Comparison of ENCODE assay signal across 17 cellular contexts in genomic region chrX:119501511-119502148, GRCh38. TPM values are rescaled to one million over a fixed set of nuclear protein-coding genes. Genes with fewer than 3 reads are reported as not detected.
DNase-seq lines count a peak whose midpoint lies in the region; ATAC-seq, FAIRE-seq and TF ChIP-seq lines count a peak whose summit lies in the region.
"Had no signal": no experiment of that assay in that cellular context is flagged by ENCODE, and none has a peak within 500 bp of the region (broad histone marks: within the 10 kb centered on the region; RNA-seq: fewer than 3 reads in every experiment).

No MANE protein-coding gene starts in this region.

- peaks cover 20% of the 10 kb centered on the region for H3K4me1 Mint-ChIP-seq in CD8-positive, alpha-beta T cell (ENCODE audit: low read depth)

- TF ChIP-seq CTCF in CD8-positive, alpha-beta T cell (IDR thresholded peaks at IDR 0.05): no peak
- TF ChIP-seq CTCF in RWPE1 (conservative IDR thresholded peaks at IDR 0.05; ENCODE audit: low read depth) (no peak), keratinocyte (optimal IDR thresholded peaks at IDR 0.05 in 1 of 3, IDR thresholded peaks at IDR 0.05 in 1 of 3, conservative IDR thresholded peaks at IDR 0.05 in 1 of 3; ENCODE audit: extremely low read depth in 1 of 3, insufficient read depth in 2 of 3, low read length in 3 of 3) (no peak)

- no peak overlapping the region for H3K4me3 Mint-ChIP-seq in CD8-positive, alpha-beta T cell
- H3K4me3 Mint-ChIP-seq: activated naive CD4-positive, alpha-beta T cell treated with anti-CD3 and anti-CD28 coated beads, Interleukin-2, amount 10 ng/mL, durations not matched to agents 7 days and 5 days had no signal

- WGBS in small intestine, 3 donors: 59 to 78% (median 76%) methylated on average over 5 to 7 of the region's 7 CpGs

- no peaks in the 10 kb centered on the region for H3K9me1 ChIP-seq in keratinocyte (ENCODE audit: control insufficient read depth, extremely low read depth, insufficient read depth, low read length)

- DNase-seq in CD8-positive, alpha-beta T cell: no peak
- DNase-seq in RWPE1 (ENCODE audit: low spot score) (no peak), keratinocyte (ENCODE audit: low read depth, low spot score) (no peak), small intestine (peak; percentile 48), EL (no peak), left cardiac atrium (no peak), superior temporal gyrus (ENCODE audit: extremely low spot score) (no peak), germinal center (ENCODE audit: low spot score) (no peak)
- DNase-seq: activated naive CD4-positive, alpha-beta T cell treated with anti-CD3 and anti-CD28 coated beads, Interleukin-2, amount 10 ng/mL, durations not matched to agents 7 days and 5 days; MM.1S; NCI-H1930 had no signal

- H3K27ac ChIP-seq in CD8-positive, alpha-beta T cell (ENCODE audit: low read depth, low read length): no peak overlapping the region
- H3K27ac ChIP-seq in RWPE1 (peak overlapping the region; percentile 97), keratinocyte (ENCODE audit: control insufficient read depth, insufficient read depth, low read length) (peak overlapping the region; percentile 83), small intestine (ENCODE audit: low read depth in 1 of 2, low read length in 1 of 2) (peak overlapping the region; percentile 90 to 98)
- H3K27ac ChIP-seq: esophagus muscularis mucosa, vagina had no signal

- H3K9me3 ChIP-seq in CD8-positive, alpha-beta T cell (ENCODE audit: low read length): no peaks in the 10 kb centered on the region
- H3K9me3 ChIP-seq in keratinocyte (ENCODE audit: control insufficient read depth, low read depth, low read length): no peaks in the 10 kb centered on the region
- H3K9me3 ChIP-seq in small intestine (ENCODE audit: control insufficient read depth, low read depth): no peaks in the 10 kb centered on the region
- H3K9me3 ChIP-seq: esophagus muscularis mucosa, vagina had no signal

- no peaks in the 10 kb centered on the region for H3K27me3 ChIP-seq in CD8-positive, alpha-beta T cell (ENCODE audit: insufficient read depth, low read length)
- H3K27me3 ChIP-seq in keratinocyte (ENCODE audit: control insufficient read depth, extremely low read depth, insufficient read depth, low read length) (no peaks in the 10 kb centered on the region), small intestine (ENCODE audit: control insufficient read depth in 2 of 2, insufficient read depth in 2 of 2, low read length in 2 of 2) (no peaks in the 10 kb centered on the region)
- H3K27me3 ChIP-seq: esophagus muscularis mucosa, vagina had no signal

- no peak for ATAC-seq in CD8-positive, alpha-beta T cell
- ATAC-seq in left cardiac atrium: no peak

- H4K20me1 ChIP-seq in keratinocyte (ENCODE audit: control insufficient read depth, extremely low read depth, insufficient read depth, low read length): no peaks in the 10 kb centered on the region

- H3K4me1 ChIP-seq in CD8-positive, alpha-beta T cell (ENCODE audit: insufficient read depth, low read length): peaks cover 11% of the 10 kb centered on the region
- H3K4me1 ChIP-seq in keratinocyte (ENCODE audit: control insufficient read depth, extremely low read depth, insufficient read depth, low read length) (peaks cover 33% of the 10 kb centered on the region), small intestine (ENCODE audit: control insufficient read depth in 2 of 2, insufficient read depth in 1 of 2, low read depth in 1 of 2, low read length in 1 of 2) (peaks cover 0 to 2% of the 10 kb centered on the region in 2 donors)

- POLR2A ChIA-PET in CD8-positive, alpha-beta T cell (lab: Charles Lee): no interaction called here
- POLR2A ChIA-PET in RWPE1 (lab: Yijun Ruan, JAX; ENCODE audit: low non-redundant PET): no interaction called here

- H3K36me3 ChIP-seq in CD8-positive, alpha-beta T cell (ENCODE audit: insufficient read depth, low read length): no peaks in the 10 kb centered on the region
- H3K36me3 ChIP-seq in keratinocyte (ENCODE audit: control insufficient read depth in 2 of 2, extremely low read depth in 1 of 2, insufficient read depth in 2 of 2, low read length in 2 of 2): no peaks in the 10 kb centered on the region
- H3K36me3 ChIP-seq in small intestine (ENCODE audit: control insufficient read depth in 2 of 2, insufficient read depth in 2 of 2, low read length in 2 of 2): no peaks in the 10 kb centered on the region
- H3K36me3 ChIP-seq: esophagus muscularis mucosa, vagina had no signal

- H3K79me2 ChIP-seq in keratinocyte (ENCODE audit: control insufficient read depth, insufficient read depth, low read length): no peaks in the 10 kb centered on the region

- H2AFZ ChIP-seq in keratinocyte (ENCODE audit: control insufficient read depth, low read length): no peak overlapping the region

- no peaks in the 10 kb centered on the region for H3K27me3 Mint-ChIP-seq in CD8-positive, alpha-beta T cell (ENCODE audit: low read depth)
- H3K27me3 Mint-ChIP-seq: activated naive CD4-positive, alpha-beta T cell treated with anti-CD3 and anti-CD28 coated beads, Interleukin-2, amount 10 ng/mL, durations not matched to agents 7 days and 5 days had no signal

- intact Hi-C loops in CD8-positive, alpha-beta T cell (cut with DNase I, micrococcal nuclease): no loop called here
- intact Hi-C loops in left cardiac atrium (cut with DNase I): no loop called here

- H3K27ac Mint-ChIP-seq in CD8-positive, alpha-beta T cell: peak overlapping the region; percentile 70

- dilution Hi-C loops in keratinocyte (cut with MboI; ENCODE audit: extremely low pct_ligation_motif_present, low sequenced_read_pairs): no loop called here

- H3K9ac ChIP-seq in keratinocyte (ENCODE audit: control insufficient read depth, extremely low read depth, insufficient read depth, low read length): no peak overlapping the region

- no peak for FAIRE-seq in keratinocyte (lab: Jason Lieb, UNC)
- no peak for FAIRE-seq in small intestine (lab: Jason Lieb, UNC)
- FAIRE-seq: astrocyte, D721Med, H54, islet of Langerhans had no signal

- no peak overlapping the region for H3K4me2 ChIP-seq in keratinocyte (ENCODE audit: control insufficient read depth, extremely low read depth, insufficient read depth, low read depth, low read length)

- H3K9me3 Mint-ChIP-seq in CD8-positive, alpha-beta T cell: no peaks in the 10 kb centered on the region
- H3K9me3 Mint-ChIP-seq: activated naive CD4-positive, alpha-beta T cell treated with anti-CD3 and anti-CD28 coated beads, Interleukin-2, amount 10 ng/mL, durations not matched to agents 7 days and 5 days had no signal

- no peaks in the 10 kb centered on the region for H3K36me3 Mint-ChIP-seq in CD8-positive, alpha-beta T cell
- H3K36me3 Mint-ChIP-seq: activated naive CD4-positive, alpha-beta T cell treated with anti-CD3 and anti-CD28 coated beads, Interleukin-2, amount 10 ng/mL, durations not matched to agents 7 days and 5 days had no signal

- CTCF ChIA-PET in CD8-positive, alpha-beta T cell (lab: Charles Lee): interaction anchor here (0.6 kb wide), 1 partner anchor 19 kb away, joined by 3 read pairs; no protein-coding TSS in a partner anchor
- CTCF ChIA-PET in RWPE1 (lab: Yijun Ruan, JAX): no interaction called here

- H3K4me3 ChIP-seq in CD8-positive, alpha-beta T cell (ENCODE audit: low read depth, low read length): no peak overlapping the region
- H3K4me3 ChIP-seq in keratinocyte (ENCODE audit: control insufficient read depth in 2 of 3, extremely low read depth in 1 of 3, insufficient read depth in 2 of 3, low read depth in 1 of 3, low read length in 3 of 3) (no peak overlapping the region), small intestine (ENCODE audit: low read depth in 1 of 2, low read length in 2 of 2) (no peak overlapping the region)
- H3K4me3 ChIP-seq: esophagus muscularis mucosa, vagina had no signal

RNA-seq across cellular contexts. Expression of gene SLC25A5, which starts 33.4 kb away (rescaled TPM):
- 100 to 1,000 TPM; 174 to 182 TPM for total RNA-seq in CD8-positive, alpha-beta T cell
- 310 to 608 TPM (median 447 TPM) in 3 replicates for polyA plus RNA-seq in keratinocyte
- polyA plus RNA-seq in keratinocyte (2011; ENCODE audit: low read depth): 196 TPM
- 469 and 483 TPM in 2 replicates for polyA plus RNA-seq in keratinocyte (2011; cell fraction: cytosol; rRNA removed)
- 181 and 209 TPM in 2 replicates for polyA plus RNA-seq in keratinocyte (2011; cell fraction: nucleus; rRNA removed)
- polyA plus RNA-seq in keratinocyte (2012; ENCODE audit: low replicate concordance): 459 and 665 TPM in 2 replicates
- polyA minus RNA-seq in keratinocyte: 301 to 438 TPM (median 391 TPM) in 3 replicates
- 232 TPM for polyA minus RNA-seq in keratinocyte (2011; cell fraction: cytosol; rRNA and poly(A)+ RNA removed)
- polyA minus RNA-seq in keratinocyte (2011; cell fraction: nucleus; rRNA and poly(A)+ RNA removed): 51.5 and 57.2 TPM in 2 replicates
- 1,000 to 10,000 TPM in 2 of 3 donors, 100 to 1,000 TPM in 1; 850 to 1,883 (median 1,700) TPM for polyA plus RNA-seq in small intestine
- total RNA-seq in left cardiac atrium: 100 to 1,000 TPM; 151 to 205 TPM
